Comparison of ENCODE assay signal across 8 cellular contexts in the genomic region with DNA sequence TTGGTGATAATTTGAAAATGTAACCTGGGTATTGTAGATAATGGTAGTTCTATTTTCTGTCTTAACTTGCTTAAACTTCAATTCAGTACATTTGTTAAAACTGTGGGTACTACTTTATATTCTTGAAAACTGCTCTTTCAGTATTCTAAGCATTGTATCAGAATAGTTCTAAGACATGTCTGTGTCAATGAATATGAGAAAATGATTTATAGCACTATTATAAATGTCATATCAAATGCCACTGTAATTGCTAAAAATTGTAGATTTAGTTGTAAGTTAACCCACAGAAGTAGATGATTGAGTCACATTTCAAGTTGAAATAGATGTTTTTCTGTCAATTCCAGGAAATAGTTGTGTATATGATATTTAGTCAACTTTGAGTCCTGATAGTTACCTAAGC. TPM values are rescaled to one million over a fixed set of nuclear protein-coding genes. Genes with fewer than 3 reads are reported as not detected.
DNase-seq lines count a peak whose midpoint lies in the region; ATAC-seq and TF ChIP-seq lines count a peak whose summit lies in the region.

No MANE protein-coding gene starts in this region.

- H3K4me1 Mint-ChIP-seq in activated naive CD4-positive, alpha-beta T cell treated with anti-CD3 and anti-CD28 coated beads, Interleukin-2, amount 10 ng/mL, durations not matched to agents 7 days and 5 days, result peaks cover 41% of the 10 kb centered on the region
- H3K4me1 Mint-ChIP-seq in activated B cell treated with CpG ODN at 0.5 μM for 24 hours (peaks cover 42% of the 10 kb centered on the region), glutamatergic neuron (ENCODE audit: low read depth, unreplicated experiment) (peaks cover 14% of the 10 kb centered on the region)
- peaks cover 28% of the 10 kb centered on the region for H3K4me1 Mint-ChIP-seq in stimulated activated memory B cell treated with anti-CD40 and anti-IgM and Interleukin-4, amounts not matched to agents 10 μg/mL and 1 μg/mL and 100 μg/mL, for 72 hours

- TF ChIP-seq CTCF in activated B cell treated with CpG ODN at 0.5 μM for 24 hours (IDR thresholded peaks at IDR 0.05) (no peak), glutamatergic neuron (IDR thresholded peaks at IDR 0.05; ENCODE audit: partially characterized antibody, unreplicated experiment) (no peak)

- H3K36me3 Mint-ChIP-seq in activated naive CD4-positive, alpha-beta T cell treated with anti-CD3 and anti-CD28 coated beads, Interleukin-2, amount 10 ng/mL, durations not matched to agents 7 days and 5 days, result peaks cover 23% of the 10 kb centered on the region
- H3K36me3 Mint-ChIP-seq in activated B cell treated with CpG ODN at 0.5 μM for 24 hours (ENCODE audit: low read depth) (peaks cover 22% of the 10 kb centered on the region), glutamatergic neuron (ENCODE audit: unreplicated experiment) (no peaks in the 10 kb centered on the region)
- H3K36me3 Mint-ChIP-seq in stimulated activated memory B cell treated with anti-CD40 and anti-IgM and Interleukin-4, amounts not matched to agents 10 μg/mL and 1 μg/mL and 100 μg/mL, for 72 hours, result peaks cover 8% of the 10 kb centered on the region

- ATAC-seq in activated B cell treated with CpG ODN at 0.5 μM for 24 hours (ENCODE audit: low read depth), result no peak
- no peak for ATAC-seq in stimulated activated memory B cell treated with anti-CD40 and anti-IgM and Interleukin-4, amounts not matched to agents 10 μg/mL and 1 μg/mL and 100 μg/mL, for 72 hours
- ATAC-seq in HG02973 (IDR thresholded peaks at IDR 0.05; ENCODE audit: unreplicated experiment), result no peak

- H3K27ac Mint-ChIP-seq in activated naive CD4-positive, alpha-beta T cell treated with anti-CD3 and anti-CD28 coated beads, Interleukin-2, amount 10 ng/mL, durations not matched to agents 7 days and 5 days, result peak overlapping the region; percentile 33
- no peak overlapping the region for H3K27ac Mint-ChIP-seq in activated B cell treated with CpG ODN at 0.5 μM for 24 hours
- H3K27ac Mint-ChIP-seq in glutamatergic neuron (ENCODE audit: unreplicated experiment), result peak overlapping the region; percentile 33
- H3K27ac Mint-ChIP-seq in stimulated activated memory B cell treated with anti-CD40 and anti-IgM and Interleukin-4, amounts not matched to agents 10 μg/mL and 1 μg/mL and 100 μg/mL, for 72 hours, result no peak overlapping the region

- H3K4me3 Mint-ChIP-seq in activated naive CD4-positive, alpha-beta T cell treated with anti-CD3 and anti-CD28 coated beads, Interleukin-2, amount 10 ng/mL, durations not matched to agents 7 days and 5 days, result peak overlapping the region; percentile 93
- H3K4me3 Mint-ChIP-seq in activated B cell treated with CpG ODN at 0.5 μM for 24 hours (peak overlapping the region; percentile 41), glutamatergic neuron (ENCODE audit: unreplicated experiment) (peak overlapping the region; percentile 95)
- peak overlapping the region; percentile 26 for H3K4me3 Mint-ChIP-seq in stimulated activated memory B cell treated with anti-CD40 and anti-IgM and Interleukin-4, amounts not matched to agents 10 μg/mL and 1 μg/mL and 100 μg/mL, for 72 hours

- no peak for DNase-seq in activated naive CD4-positive, alpha-beta T cell treated with anti-CD3 and anti-CD28 coated beads, Interleukin-2, amount 10 ng/mL, durations not matched to agents 7 days and 5 days
- DNase-seq in activated naive CD4-positive, alpha-beta T cell treated with Interleukin-2 at 50 U/mL for 16 hours, result no peak
- no peak for DNase-seq in activated B cell treated with CpG ODN at 0.5 μM for 24 hours
- no peak for DNase-seq in glutamatergic neuron
- no peak for DNase-seq in NCI-H2196 (lab: John Stamatoyannopoulos, UW; ENCODE audit: unreplicated experiment)
- DNase-seq in inferior parietal cortex (ENCODE audit: extremely low spot score), result no peak

- H3K27me3 Mint-ChIP-seq in activated naive CD4-positive, alpha-beta T cell treated with anti-CD3 and anti-CD28 coated beads, Interleukin-2, amount 10 ng/mL, durations not matched to agents 7 days and 5 days, result no peaks in the 10 kb centered on the region
- no peaks in the 10 kb centered on the region for H3K27me3 Mint-ChIP-seq in activated B cell treated with CpG ODN at 0.5 μM for 24 hours
- H3K27me3 Mint-ChIP-seq in glutamatergic neuron (ENCODE audit: unreplicated experiment), result no peaks in the 10 kb centered on the region
- H3K27me3 Mint-ChIP-seq in stimulated activated memory B cell treated with anti-CD40 and anti-IgM and Interleukin-4, amounts not matched to agents 10 μg/mL and 1 μg/mL and 100 μg/mL, for 72 hours, result no peaks in the 10 kb centered on the region

- CTCF ChIA-PET in activated naive CD4-positive, alpha-beta T cell treated with anti-CD3 and anti-CD28 coated beads, Interleukin-2, amount 10 ng/mL, durations not matched to agents 7 days and 5 days (lab: Charles Lee), result no interaction called here
- CTCF ChIA-PET in activated B cell treated with CpG ODN at 0.5 μM for 24 hours (lab: Charles Lee), result no interaction called here

- POLR2A ChIA-PET in activated B cell treated with CpG ODN at 0.5 μM for 24 hours (lab: Charles Lee), result no interaction called here

- intact Hi-C loops in activated B cell treated with CpG ODN at 0.5 μM for 24 hours (cut with micrococcal nuclease), result loop anchor here (5.0 to 10.0 kb wide), 5 partner anchors 188 to 1811 kb away; partner anchors contain the start of genes DACT1, KIAA0586, KTN1 and PELI2

- H3K9me3 Mint-ChIP-seq in activated naive CD4-positive, alpha-beta T cell treated with anti-CD3 and anti-CD28 coated beads, Interleukin-2, amount 10 ng/mL, durations not matched to agents 7 days and 5 days, result no peaks in the 10 kb centered on the region
- H3K9me3 Mint-ChIP-seq in activated B cell treated with CpG ODN at 0.5 μM for 24 hours (no peaks in the 10 kb centered on the region), glutamatergic neuron (ENCODE audit: unreplicated experiment) (peaks cover 8% of the 10 kb centered on the region)
- H3K9me3 Mint-ChIP-seq in stimulated activated memory B cell treated with anti-CD40 and anti-IgM and Interleukin-4, amounts not matched to agents 10 μg/mL and 1 μg/mL and 100 μg/mL, for 72 hours, result no peaks in the 10 kb centered on the region

RNA-seq across cellular contexts. Expression of gene NAA30, which starts 2.4 kb away (rescaled TPM):
- total RNA-seq in activated B cell treated with CpG ODN at 0.5 μM for 24 hours, result 12.8 and 14.6 TPM in 2 replicates
- total RNA-seq in glutamatergic neuron (ENCODE audit: unreplicated experiment), result 21.4 TPM

Comparison
In these comparisons a context has a peak if more than half of its experiments do, and no peak if none do; other contexts are left out.
1. H3K27ac Mint-ChIP-seq: peak in activated naive CD4-positive, alpha-beta T cell treated with anti-CD3 and anti-CD28 coated beads, Interleukin-2, amount 10 ng/mL, durations not matched to agents 7 days and 5 days (single experiment) and glutamatergic neuron (single experiment); none in activated B cell treated with CpG ODN at 0.5 μM for 24 hours (single experiment) and stimulated activated memory B cell treated with anti-CD40 and anti-IgM and Interleukin-4, amounts not matched to agents 10 μg/mL and 1 μg/mL and 100 μg/mL, for 72 hours (single experiment).
2. H3K4me3 Mint-ChIP-seq: peak in every context shown above with its lines; median percentile 95 in glutamatergic neuron; 93 in activated naive CD4-positive, alpha-beta T cell treated with anti-CD3 and anti-CD28 coated beads, Interleukin-2, amount 10 ng/mL, durations not matched to agents 7 days and 5 days; 41 in activated B cell treated with CpG ODN at 0.5 μM for 24 hours; 26 in stimulated activated memory B cell treated with anti-CD40 and anti-IgM and Interleukin-4, amounts not matched to agents 10 μg/mL and 1 μg/mL and 100 μg/mL, for 72 hours.